ENCODE assay signal across 27 cellular contexts in genomic region chr2:142930835-142931398, GRCh38. TPM values are rescaled to one million over a fixed set of nuclear protein-coding genes. Genes with fewer than 3 reads are reported as not detected.
"Had no signal": no experiment of that assay in that cellular context is flagged by ENCODE, and none has a peak within 500 bp of the region (broad histone marks: within the 10 kb centered on the region; RNA-seq: fewer than 3 reads in every experiment).

No MANE protein-coding gene starts in this region.

- DNase-seq: activated CD4-positive, alpha-beta T cell treated with anti-CD3 and anti-CD28 coated beads, Interleukin-2, amount 10 ng/mL, durations not matched to agents 24 days and 14 days; activated CD4-positive, alpha-beta T cell treated with anti-CD3 and anti-CD28 coated beads, Interleukin-2, amount 50 U/mL, for 4 hours; activated CD8-positive, alpha-beta T cell treated with anti-CD3 and anti-CD28 coated beads for 36 hours; activated gamma-delta T cell treated with Interleukin-2 at 50 U/mL for 16 hours; activated naive CD4-positive, alpha-beta T cell treated with anti-CD3 and anti-CD28 coated beads for 36 hours; activated T-cell treated with anti-CD3 and anti-CD28 coated beads, Interleukin-2, amount 50 U/mL, for 4 hours; adrenal gland; body of pancreas; caudate nucleus; cerebellar nuclear complex; Karpas-422; KBM-7; NCI-H1105; NCI-H1417 treated with DMSO at 0.1 percent for 48 hours; NCI-H1694 treated with DMSO at 0.1 percent for 48 hours; NCI-H2081; NCI-H2171 treated with DMSO at 0.1 percent for 48 hours; NCI-H345; NCI-H526; NCI-H748 treated with DMSO at 0.1 percent for 48 hours; OCI-M1; SHP77 treated with DMSO at 0.1 percent for 48 hours; SK-N-SH had no signal

RNA-seq across cellular contexts. Expression of gene KYNU, which starts 53.5 kb away (rescaled TPM):
- total RNA-seq: activated CD4-positive, alpha-beta T cell treated with anti-CD3 and anti-CD28 coated beads, Interleukin-2, amount 10 ng/mL, durations not matched to agents 24 days and 14 days; activated CD8-positive, alpha-beta memory T cell treated with anti-CD3 and anti-CD28 coated beads for 36 hours; activated CD8-positive, alpha-beta T cell treated with anti-CD3 and anti-CD28 coated beads for 36 hours; activated naive CD4-positive, alpha-beta T cell treated with anti-CD3 and anti-CD28 coated beads for 36 hours; activated naive CD4-positive, alpha-beta T cell treated with anti-CD3 and anti-CD28 coated beads, Interleukin-2, amount 50 U/mL, for 72 hours; activated T-helper 1 cell treated with anti-CD3 and anti-CD28 coated beads, Interleukin-12 subunit alpha, Interleukin-12 subunit beta, Interleukin-2, Interleukin-4 antibody, amounts not matched to agents 30 ng/mL and 10 ng/mL and 1 ng/mL, durations not matched to agents 14 hours and 24 hours and 36 hours; SJSA1 had no signal
